Comparison of ENCODE assay signal across 21 cellular contexts in the genomic region with DNA sequence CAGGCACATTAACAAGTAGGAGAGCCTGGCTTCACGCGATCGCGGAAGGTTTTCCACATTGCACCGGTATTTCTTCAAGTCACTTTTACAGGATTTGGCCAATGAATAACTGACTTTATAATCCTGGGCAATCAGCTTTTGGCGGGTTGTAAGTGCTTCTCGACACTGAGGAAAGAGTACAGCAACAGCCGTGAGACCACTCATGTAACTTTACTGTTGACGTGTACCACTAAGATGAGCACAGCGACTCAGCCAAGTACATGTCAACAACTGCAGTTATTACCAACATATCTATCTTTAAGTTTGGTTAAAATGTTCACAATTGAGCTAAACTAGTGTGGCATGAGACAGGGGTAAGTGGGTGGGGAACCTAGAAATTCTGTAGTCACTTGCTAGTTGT.
DNase-seq lines count a peak whose midpoint lies in the region; ATAC-seq, FAIRE-seq and TF ChIP-seq lines count a peak whose summit lies in the region.
"Had no signal": no experiment of that assay in that cellular context is flagged by ENCODE, and none has a peak within 500 bp of the region (broad histone marks: within the 10 kb centered on the region; RNA-seq: fewer than 3 reads in every experiment).

No MANE protein-coding gene starts in this region.

- intact Hi-C loops in heart left ventricle (cut with DNase I) (no loop called here), right cardiac atrium (cut with DNase I) (no loop called here), A673 (cut with micrococcal nuclease; ENCODE audit: unreplicated experiment) (loop anchor here (10.0 kb wide), 1 partner anchor 112 kb away; the partner anchor contains the start of gene GLG1), left ventricle myocardium superior (cut with micrococcal nuclease) (no loop called here)

- no peak for TF ChIP-seq POLR2A in heart left ventricle (IDR thresholded peaks at IDR 0.05)

- TF ChIP-seq CTCF in heart left ventricle (IDR thresholded peaks at IDR 0.05) (no peak), A673 (conservative IDR thresholded peaks at IDR 0.05; ENCODE audit: low read depth, low read length) (no peak)

- CTCF ChIA-PET in A673 (lab: Charles Lee): no interaction called here

- H3K27ac ChIP-seq in heart left ventricle: no peak overlapping the region
- H3K27ac ChIP-seq in right cardiac atrium (ENCODE audit: low read length): no peak overlapping the region
- peak overlapping the region; percentile 61 for H3K27ac ChIP-seq in A673 (ENCODE audit: low read depth, low read length, poor library complexity, severe bottlenecking)
- H3K27ac ChIP-seq: BLaER1, C4-2B, GM23248 had no signal

- H3K4me1 ChIP-seq in heart left ventricle: peaks cover 0 to 4% (median 0%) of the 10 kb centered on the region in 12 donors
- no peaks in the 10 kb centered on the region for H3K4me1 ChIP-seq in right cardiac atrium (ENCODE audit: control insufficient read depth, insufficient read depth, low read length)
- peaks cover 37% of the 10 kb centered on the region for H3K4me1 ChIP-seq in A673 (ENCODE audit: insufficient read depth, low read length, poor library complexity, severe bottlenecking)
- H3K4me1 ChIP-seq: BLaER1 had no signal

- no peaks in the 10 kb centered on the region for H3K27me3 ChIP-seq in heart left ventricle
- H3K27me3 ChIP-seq in right cardiac atrium (ENCODE audit: control insufficient read depth, insufficient read depth): no peaks in the 10 kb centered on the region
- no peaks in the 10 kb centered on the region for H3K27me3 ChIP-seq in A673 (replicated peaks; ENCODE audit: insufficient read depth, low read depth, low read length, poor library complexity)
- H3K27me3 ChIP-seq: BLaER1 had no signal

- POLR2A ChIA-PET in A673 (lab: Charles Lee; ENCODE audit: low non-redundant PET): no interaction called here

- ATAC-seq in heart left ventricle (peak in 3 of 4 donors; percentile 39 to 67 (median 66)), right cardiac atrium (no peak), left ventricle myocardium superior (peak; percentile 70), HG02884 (IDR thresholded peaks at IDR 0.05; ENCODE audit: unreplicated experiment) (no peak)
- ATAC-seq: CD8-positive, alpha-beta T cell had no signal

- H3K9me3 ChIP-seq in heart left ventricle (no peaks in the 10 kb centered on the region), right cardiac atrium (ENCODE audit: control insufficient read depth, low read length) (no peaks in the 10 kb centered on the region), A673 (ENCODE audit: low read depth, low read length, poor library complexity, severe bottlenecking) (no peaks in the 10 kb centered on the region)
- H3K9me3 ChIP-seq: BLaER1, Caco-2 had no signal

- WGBS in heart left ventricle, 4 donors: 71 to 76% (median 72%) methylated on average over 10 of the region's 10 CpGs
- WGBS in right cardiac atrium: 69% methylated on average over 10 of the region's 10 CpGs

- BruUV-seq in A673 (replicated peaks; lab: Mats Ljungman, UMichigan): no TSS peak

- H3K4me3 ChIP-seq in heart left ventricle (no peak overlapping the region), right cardiac atrium (ENCODE audit: low read length) (no peak overlapping the region), A673 (ENCODE audit: low read depth, low read length, poor library complexity, severe bottlenecking) (no peak overlapping the region)
- H3K4me3 ChIP-seq: BLaER1, GM23248 had no signal

- peak; percentile 55 for FAIRE-seq in HTR-8/SVneo (lab: Jason Lieb, UNC)
- FAIRE-seq: G401.6, GM12892, H1 had no signal

- H3K36me3 ChIP-seq in heart left ventricle (peaks cover 0 to 84% (median 79%) of the 10 kb centered on the region in 9 donors), A673 (ENCODE audit: insufficient read depth, low read length, poor library complexity, severe bottlenecking) (peaks cover 93% of the 10 kb centered on the region)

- no peak for DNase-seq in heart left ventricle
- no peak for DNase-seq in right cardiac atrium
- DNase-seq in A673 (ENCODE audit: low spot score): no peak
- DNase-seq in HTR-8/SVneo (ENCODE audit: insufficient read length, low spot score): no peak
- DNase-seq in left ventricle myocardium superior: no peak
- DNase-seq in T1000 (lab: John Stamatoyannopoulos, UW): no peak
- no peak for DNase-seq in activated effector memory CD4-positive, alpha-beta T cell treated with anti-CD3 and anti-CD28 coated beads, Interleukin-2, amount 50 U/mL, for 16 hours
- DNase-seq: Caco-2; CD4-positive, CD25-positive, alpha-beta regulatory T cell; CD8-positive, alpha-beta T cell; DMS153; DND-41; GM23248; H7; HCEC 1CT had no signal

Comparison
In these comparisons a context has a peak if more than half of its experiments do, and no peak if none do; other contexts are left out.
1. ATAC-seq: peak in heart left ventricle (3 of 4) and left ventricle myocardium superior (single experiment); none in right cardiac atrium (0 of 2) and HG02884 (single experiment).